8 cellular contexts compared by ENCODE assay signal in genomic region chr7:43011879-43012278, GRCh38.
"Had no signal": no experiment of that assay in that cellular context is flagged by ENCODE, and none has a peak within 500 bp of the region (broad histone marks: within the 10 kb centered on the region; RNA-seq: fewer than 3 reads in every experiment).

No MANE protein-coding gene starts in this region.

- H2AFZ ChIP-seq: GM23248 had no signal

- H3K27ac ChIP-seq: GM23248, KMS-11 had no signal

- H3K4me2 ChIP-seq: KMS-11 had no signal

- H3K9me3 ChIP-seq: HAP-1 had no signal

- H3K4me3 ChIP-seq: GM23248, HAP-1 had no signal

- H3K4me1 ChIP-seq: HAP-1 had no signal

- H3K36me3 ChIP-seq: HAP-1 had no signal

- H3K9ac ChIP-seq: GM23248, KMS-11 had no signal

- FAIRE-seq: HTR-8/SVneo had no signal

- DNase-seq: GM23248, GOT3, H7, IMR-90, KBM-7 had no signal
